ENCODE assay signal across 27 cellular contexts in genomic region chr3:83769791-83770663, GRCh38.
"Had no signal": no experiment of that assay in that cellular context is flagged by ENCODE, and none has a peak within 500 bp of the region (broad histone marks: within the 10 kb centered on the region; RNA-seq: fewer than 3 reads in every experiment).

No MANE protein-coding gene starts in this region.

- H3K27ac Mint-ChIP-seq: activated CD4-positive, alpha-beta memory T cell treated with anti-CD3 and anti-CD28 coated beads, Interleukin-2, amount 10 ng/mL, durations not matched to agents 7 days and 5 days; activated CD4-positive, alpha-beta T cell treated with anti-CD3 and anti-CD28 coated beads, Interleukin-2, amount 10 ng/mL, durations not matched to agents 24 days and 14 days; activated naive CD8-positive, alpha-beta T cell treated with anti-CD3 and anti-CD28 coated beads for 36 hours; activated T-cell treated with anti-CD3 and anti-CD28 coated beads, Interleukin-2, amount 50 U/mL, for 24 hours; brain; memory B cell; naive thymus-derived CD8-positive, alpha-beta T cell; stimulated activated naive CD8-positive, alpha-beta T cell treated with anti-CD3 and anti-CD28 coated beads, Interleukin-15, amount 100 ng/mL, for 72 hours had no signal

- H3K4me3 ChIP-seq: ascending aorta, cardiac muscle cell, colonic mucosa, gastrocnemius medialis, thyroid gland had no signal

- H3K4me3 Mint-ChIP-seq: activated CD4-positive, alpha-beta memory T cell treated with anti-CD3 and anti-CD28 coated beads, Interleukin-2, amount 10 ng/mL, durations not matched to agents 7 days and 5 days; activated CD4-positive, alpha-beta T cell treated with anti-CD3 and anti-CD28 coated beads, Interleukin-2, amount 10 ng/mL, durations not matched to agents 24 days and 14 days; activated naive CD8-positive, alpha-beta T cell treated with anti-CD3 and anti-CD28 coated beads for 36 hours; activated T-cell treated with anti-CD3 and anti-CD28 coated beads, Interleukin-2, amount 50 U/mL, for 24 hours; brain; memory B cell; naive thymus-derived CD8-positive, alpha-beta T cell; neural crest cell; stimulated activated naive CD8-positive, alpha-beta T cell treated with anti-CD3 and anti-CD28 coated beads, Interleukin-15, amount 100 ng/mL, for 72 hours had no signal

- H3K9me3 ChIP-seq: ascending aorta, colonic mucosa, thyroid gland had no signal

- H3K4me1 ChIP-seq: ascending aorta, colonic mucosa, thyroid gland had no signal

- H3K27me3 Mint-ChIP-seq: activated CD4-positive, alpha-beta memory T cell treated with anti-CD3 and anti-CD28 coated beads, Interleukin-2, amount 10 ng/mL, durations not matched to agents 7 days and 5 days; activated CD4-positive, alpha-beta T cell treated with anti-CD3 and anti-CD28 coated beads, Interleukin-2, amount 10 ng/mL, durations not matched to agents 24 days and 14 days; activated naive CD8-positive, alpha-beta T cell treated with anti-CD3 and anti-CD28 coated beads for 36 hours; activated T-cell treated with anti-CD3 and anti-CD28 coated beads, Interleukin-2, amount 50 U/mL, for 24 hours; memory B cell; naive thymus-derived CD8-positive, alpha-beta T cell; stimulated activated naive CD8-positive, alpha-beta T cell treated with anti-CD3 and anti-CD28 coated beads, Interleukin-15, amount 100 ng/mL, for 72 hours had no signal

- H3K4me1 Mint-ChIP-seq: activated CD4-positive, alpha-beta memory T cell treated with anti-CD3 and anti-CD28 coated beads, Interleukin-2, amount 10 ng/mL, durations not matched to agents 7 days and 5 days; activated CD4-positive, alpha-beta T cell treated with anti-CD3 and anti-CD28 coated beads, Interleukin-2, amount 10 ng/mL, durations not matched to agents 24 days and 14 days; activated naive CD8-positive, alpha-beta T cell treated with anti-CD3 and anti-CD28 coated beads for 36 hours; memory B cell; naive thymus-derived CD8-positive, alpha-beta T cell; neural crest cell; stimulated activated naive CD8-positive, alpha-beta T cell treated with anti-CD3 and anti-CD28 coated beads, Interleukin-15, amount 100 ng/mL, for 72 hours had no signal

- H3K36me3 Mint-ChIP-seq: activated naive CD8-positive, alpha-beta T cell treated with anti-CD3 and anti-CD28 coated beads for 36 hours; brain; memory B cell; naive thymus-derived CD8-positive, alpha-beta T cell had no signal

- H3K27me3 ChIP-seq: ascending aorta, cardiac muscle cell, colonic mucosa, gastrocnemius medialis, thyroid gland had no signal

- ATAC-seq: gastrocnemius medialis; naive thymus-derived CD8-positive, alpha-beta T cell; right cardiac atrium; stimulated activated naive CD8-positive, alpha-beta T cell treated with anti-CD3 and anti-CD28 coated beads, Interleukin-15, amount 100 ng/mL, for 72 hours had no signal

- H3K36me3 ChIP-seq: ascending aorta, cardiac muscle cell, colonic mucosa, gastrocnemius medialis, thyroid gland, WERI-Rb-1 had no signal

- H3K27ac ChIP-seq: ascending aorta, cardiac muscle cell, colonic mucosa, gastrocnemius medialis, thyroid gland, WERI-Rb-1 had no signal

- DNase-seq: activated CD4-positive, alpha-beta memory T cell treated with anti-CD3 and anti-CD28 coated beads, Interleukin-2, amount 10 ng/mL, durations not matched to agents 7 days and 5 days; activated CD4-positive, alpha-beta T cell treated with anti-CD3 and anti-CD28 coated beads, Interleukin-2, amount 10 ng/mL, durations not matched to agents 24 days and 14 days; activated CD4-positive, CD25-positive, alpha-beta regulatory T cell treated with anti-CD3 and anti-CD28 coated beads, Interleukin-2, amount 50 U/mL, for 72 hours; activated CD8-positive, alpha-beta memory T cell treated with anti-CD3 and anti-CD28 coated beads, Interleukin-2, amount 50 U/mL, for 48 hours; activated naive CD4-positive, alpha-beta T cell; activated naive CD8-positive, alpha-beta T cell treated with anti-CD3 and anti-CD28 coated beads for 36 hours; activated T-cell treated with anti-CD3 and anti-CD28 coated beads, Interleukin-2, amount 50 U/mL, for 24 hours; cerebellar nuclear complex; colonic mucosa; effector CD8-positive, alpha-beta T cell; erythroblast; gastrocnemius medialis; glutamatergic neuron; stimulated activated CD4-positive, alpha-beta T cell treated with anti-CD3 and anti-CD28 coated beads, Interleukin-12 subunit alpha, Interleukin-12 subunit beta, amount 100 ng/mL, for 4 hours; stimulated activated CD4-positive, alpha-beta T cell treated with anti-CD3 and anti-CD28 coated beads, Interleukin-4, amount 100 ng/mL, for 1 hour; stimulated activated naive CD8-positive, alpha-beta T cell treated with anti-CD3 and anti-CD28 coated beads, Interleukin-15, amount 100 ng/mL, for 72 hours; substantia nigra; T1000; thyroid gland; WERI-Rb-1 had no signal
